1 cellular context compared by ENCODE assay signal in genomic region chr15:53213336-53213735, GRCh38.
TF ChIP-seq lines count a peak whose summit lies in the region.

No MANE protein-coding gene starts in this region.

TF ChIP-seq in HepG2, 621 proteins besides CTCF, POLR2A, EP300 and RAD21 (continued from another document):
- no peak for TF ChIP-seq ARID5B (CRISPR knock-in tag; IDR thresholded peaks at IDR 0.05)
